In genomic region chr1:206083750-206084149, GRCh38 we compare ENCODE assay signal across 23 cellular contexts. TPM values are rescaled to one million over a fixed set of nuclear protein-coding genes. Genes with fewer than 3 reads are reported as not detected.
DNase-seq lines count a peak whose midpoint lies in the region; ATAC-seq, FAIRE-seq and TF ChIP-seq lines count a peak whose summit lies in the region.
"Had no signal": no experiment of that assay in that cellular context is flagged by ENCODE, and none has a peak within 500 bp of the region (broad histone marks: within the 10 kb centered on the region; RNA-seq: fewer than 3 reads in every experiment).

No MANE protein-coding gene starts in this region.

- H3K4me1 ChIP-seq in BLaER1 (peaks cover 61% of the 10 kb centered on the region), gastroesophageal sphincter (no peaks in the 10 kb centered on the region)
- H3K4me1 ChIP-seq in effector memory CD4-positive, alpha-beta T cell (ENCODE audit: control insufficient read depth, insufficient read depth, low read length, poor library complexity, severe bottlenecking) = peaks cover 6% of the 10 kb centered on the region
- H3K4me1 ChIP-seq: Caco-2 had no signal

- H3K9me3 Mint-ChIP-seq in Calu3 (ENCODE audit: low read depth, unreplicated experiment) = no peaks in the 10 kb centered on the region
- H3K9me3 Mint-ChIP-seq in T-helper 2 cell treated with Interferon-gamma antibody and Interleukin-4, amounts not matched to agents 5 μg/mL and 100 μg/mL, for 36 hours = no peaks in the 10 kb centered on the region
- H3K9me3 Mint-ChIP-seq: CD4-positive, alpha-beta T cell; GM23338; H9 had no signal

- ATAC-seq in gastroesophageal sphincter = no peak
- ATAC-seq: GM23338 had no signal

- H3K4me2 ChIP-seq in BLaER1 = peak overlapping the region; percentile 60
- H3K4me2 ChIP-seq: GM23338 had no signal

- intact Hi-C loops in Calu3 (cut with micrococcal nuclease; ENCODE audit: unreplicated experiment) = no loop called here

- H3K27me3 Mint-ChIP-seq in Calu3 (ENCODE audit: unreplicated experiment) = no peaks in the 10 kb centered on the region
- H3K27me3 Mint-ChIP-seq in T-helper 2 cell treated with Interferon-gamma antibody and Interleukin-4, amounts not matched to agents 5 μg/mL and 100 μg/mL, for 36 hours (ENCODE audit: low read depth) = peaks cover 55% of the 10 kb centered on the region
- H3K27me3 Mint-ChIP-seq: B cell; CD4-positive, alpha-beta T cell had no signal

- DNase-seq in Calu3 (no peak), NB4 (ENCODE audit: low read depth) (no peak), bronchial epithelial cell (ENCODE audit: low read depth) (no peak), NK-92 (lab: John Stamatoyannopoulos, UW; ENCODE audit: unreplicated experiment) (no peak)
- DNase-seq in effector memory CD4-positive, alpha-beta T cell = no peak
- DNase-seq in T-helper 2 cell treated with Interferon-gamma antibody and Interleukin-4, amounts not matched to agents 5 μg/mL and 100 μg/mL, for 36 hours (ENCODE audit: low spot score) = no peak
- DNase-seq: Caco-2; CD4-positive, alpha-beta T cell; DMS153; DMS79; GDM1; H9; IMR-90 had no signal

- peak; percentile 70 for FAIRE-seq in bronchial epithelial cell (lab: Jason Lieb, UNC)
- FAIRE-seq: GM12892, GM18507 had no signal

- H3K9me3 ChIP-seq in BLaER1 (no peaks in the 10 kb centered on the region), gastroesophageal sphincter (no peaks in the 10 kb centered on the region)
- H3K9me3 ChIP-seq in effector memory CD4-positive, alpha-beta T cell (ENCODE audit: control insufficient read depth, low read length) = no peaks in the 10 kb centered on the region
- H3K9me3 ChIP-seq: Caco-2 had no signal

- H3K27me3 ChIP-seq in BLaER1 (no peaks in the 10 kb centered on the region), bronchial epithelial cell (ENCODE audit: control insufficient read depth, insufficient read depth, low read length) (no peaks in the 10 kb centered on the region), gastroesophageal sphincter (no peaks in the 10 kb centered on the region)
- H3K27me3 ChIP-seq in effector memory CD4-positive, alpha-beta T cell (replicated peaks; ENCODE audit: control insufficient read depth, insufficient read depth, low read length, poor library complexity, severe bottlenecking) = no peaks in the 10 kb centered on the region

- CTCF ChIA-PET in Calu3 (lab: Charles Lee) = no interaction called here

- no peak for TF ChIP-seq EP300 in gastroesophageal sphincter (IDR thresholded peaks at IDR 0.05)

- no peaks in the 10 kb centered on the region for H4K20me1 ChIP-seq in BLaER1

- H3K4me3 ChIP-seq in BLaER1 (no peak overlapping the region), NB4 (ENCODE audit: low read depth, low read length) (peak overlapping the region; percentile 74), bronchial epithelial cell (ENCODE audit: low read depth, low read length) (no peak overlapping the region), gastroesophageal sphincter (no peak overlapping the region)
- no peak overlapping the region for H3K4me3 ChIP-seq in effector memory CD4-positive, alpha-beta T cell (ENCODE audit: insufficient read depth, low read depth, low read length, poor library complexity, severe bottlenecking)
- H3K4me3 ChIP-seq: GM23338 had no signal

- H3K27ac ChIP-seq in BLaER1 = peak overlapping the region; percentile 75
- H3K27ac ChIP-seq in effector memory CD4-positive, alpha-beta T cell (ENCODE audit: insufficient read depth, low read length, poor library complexity, severe bottlenecking) = no peak overlapping the region
- H3K27ac ChIP-seq in gastroesophageal sphincter = no peak overlapping the region
- H3K27ac ChIP-seq: C4-2B had no signal

- H3K36me3 ChIP-seq in BLaER1 (no peaks in the 10 kb centered on the region), bronchial epithelial cell (ENCODE audit: control insufficient read depth, insufficient read depth, low read length) (no peaks in the 10 kb centered on the region), gastroesophageal sphincter (no peaks in the 10 kb centered on the region)
- no peaks in the 10 kb centered on the region for H3K36me3 ChIP-seq in effector memory CD4-positive, alpha-beta T cell (ENCODE audit: control insufficient read depth, insufficient read depth, low read length)

- peak overlapping the region; percentile 30 for H3K27ac Mint-ChIP-seq in Calu3 (ENCODE audit: unreplicated experiment)
- no peak overlapping the region for H3K27ac Mint-ChIP-seq in T-helper 2 cell treated with Interferon-gamma antibody and Interleukin-4, amounts not matched to agents 5 μg/mL and 100 μg/mL, for 36 hours
- H3K27ac Mint-ChIP-seq: CD4-positive, alpha-beta T cell; GM23338 had no signal

- H3K4me1 Mint-ChIP-seq in Calu3 (ENCODE audit: low read depth, unreplicated experiment) = peaks cover 8% of the 10 kb centered on the region
- H3K4me1 Mint-ChIP-seq in T-helper 2 cell treated with Interferon-gamma antibody and Interleukin-4, amounts not matched to agents 5 μg/mL and 100 μg/mL, for 36 hours (ENCODE audit: low read depth) = peaks cover 17% of the 10 kb centered on the region

- TF ChIP-seq POLR2A in NB4 (IDR thresholded peaks at IDR 0.05; ENCODE audit: extremely low read depth, insufficient read length) = no peak
- no peak for TF ChIP-seq POLR2A in gastroesophageal sphincter (IDR thresholded peaks at IDR 0.05)

- 40 to 86% methylated on average over 1 of the region's 2 CpGs for WGBS in gastroesophageal sphincter (ENCODE audit: low coverage in 1 of 2), 2 donors

- no peak for TF ChIP-seq CTCF in Calu3 (IDR thresholded peaks at IDR 0.05; ENCODE audit: unreplicated experiment)
- no peak for TF ChIP-seq CTCF in NB4 (IDR thresholded peaks at IDR 0.05; ENCODE audit: low read depth, low read length)
- TF ChIP-seq CTCF in bronchial epithelial cell (IDR thresholded peaks at IDR 0.05; ENCODE audit: insufficient read depth, low read length, severe bottlenecking) = no peak
- TF ChIP-seq CTCF in gastroesophageal sphincter (IDR thresholded peaks at IDR 0.05) = no peak

- BruUV-seq in Calu3 (replicated peaks; lab: Mats Ljungman, UMichigan) = no TSS peak

- peaks cover 45% of the 10 kb centered on the region for H3K36me3 Mint-ChIP-seq in Calu3 (ENCODE audit: insufficient read depth, unreplicated experiment)
- H3K36me3 Mint-ChIP-seq in T-helper 2 cell treated with Interferon-gamma antibody and Interleukin-4, amounts not matched to agents 5 μg/mL and 100 μg/mL, for 36 hours (ENCODE audit: low read depth) = no peaks in the 10 kb centered on the region

- H3K9ac ChIP-seq in BLaER1 = no peak overlapping the region; the same call in 1 of the 2 replicates

- no peak overlapping the region for H3K4me3 Mint-ChIP-seq in Calu3 (ENCODE audit: low read depth, unreplicated experiment)
- no peak overlapping the region for H3K4me3 Mint-ChIP-seq in T-helper 2 cell treated with Interferon-gamma antibody and Interleukin-4, amounts not matched to agents 5 μg/mL and 100 μg/mL, for 36 hours
- H3K4me3 Mint-ChIP-seq: B cell; CD4-positive, alpha-beta T cell; GM23338; H9 had no signal

RNA-seq across cellular contexts. Expression of gene RHEX, which starts 30.8 kb away (rescaled TPM):
- total RNA-seq in Calu3 (2022) = 75.1 and 88.9 TPM in 2 replicates
- total RNA-seq in bronchial epithelial cell = not detected in 2 replicates
- total RNA-seq in gastroesophageal sphincter = 1 to 10 TPM; 3.5 to 6.8 (median 5.0) TPM
- total RNA-seq: A172; Caco-2; CD4-positive, alpha-beta T cell; Daoy; GM23338; H9; HT1080; IMR-90 had no signal

RNA-seq across cellular contexts. Expression of gene AVPR1B, which starts 33.4 kb away (rescaled TPM):
- total RNA-seq in Calu3 (2022) (not detected in 2 replicates), bronchial epithelial cell (not detected in 2 replicates), gastroesophageal sphincter (not detected)
- total RNA-seq: A172; Caco-2; CD4-positive, alpha-beta T cell; Daoy; H9; HT1080; IMR-90 had no signal
